In genomic region chr9:73523391-73523790, GRCh38 we compare ENCODE assay signal across 2 cellular contexts.
TF ChIP-seq lines count a peak whose summit lies in the region.

No MANE protein-coding gene starts in this region.

TF ChIP-seq in A549, 52 proteins besides CTCF, POLR2A, EP300 and RAD21 (continued from another document):
- TF ChIP-seq BCL3 (IDR thresholded peaks at IDR 0.05) (no peak), HES2 (IDR thresholded peaks at IDR 0.05) (no peak), FOSB (CRISPR knock-in tag; IDR thresholded peaks at IDR 0.05) (no peak), RARB (CRISPR knock-in tag; IDR thresholded peaks at IDR 0.05) (no peak), ZC3H11A (IDR thresholded peaks at IDR 0.05) (no peak), FOXS1 (CRISPR knock-in tag; IDR thresholded peaks at IDR 0.05) (no peak), MYC (IDR thresholded peaks at IDR 0.05; ENCODE audit: borderline replicate concordance, low read length) (no peak), FOSL2 (IDR thresholded peaks at IDR 0.05) (no peak), FOSL2 (CRISPR knock-in tag; IDR thresholded peaks at IDR 0.05) (no peak), MAFK (IDR thresholded peaks at IDR 0.05; ENCODE audit: partially characterized antibody) (no peak), HOXB13 (CRISPR knock-in tag; IDR thresholded peaks at IDR 0.05; ENCODE audit: low read depth) (no peak), RFX5 (IDR thresholded peaks at IDR 0.05) (no peak), HEYL (CRISPR knock-in tag; IDR thresholded peaks at IDR 0.05) (no peak), EHMT2 (IDR thresholded peaks at IDR 0.05; ENCODE audit: low read depth) (no peak), HOXA7 (CRISPR knock-in tag; IDR thresholded peaks at IDR 0.05) (no peak), ZNF302 (CRISPR knock-in tag; IDR thresholded peaks at IDR 0.05) (no peak), HOXB5 (CRISPR knock-in tag; IDR thresholded peaks at IDR 0.05) (no peak)

TF ChIP-seq in HEK293, 187 proteins besides CTCF, POLR2A, EP300 and RAD21:
- TF ChIP-seq, protein P1, sequence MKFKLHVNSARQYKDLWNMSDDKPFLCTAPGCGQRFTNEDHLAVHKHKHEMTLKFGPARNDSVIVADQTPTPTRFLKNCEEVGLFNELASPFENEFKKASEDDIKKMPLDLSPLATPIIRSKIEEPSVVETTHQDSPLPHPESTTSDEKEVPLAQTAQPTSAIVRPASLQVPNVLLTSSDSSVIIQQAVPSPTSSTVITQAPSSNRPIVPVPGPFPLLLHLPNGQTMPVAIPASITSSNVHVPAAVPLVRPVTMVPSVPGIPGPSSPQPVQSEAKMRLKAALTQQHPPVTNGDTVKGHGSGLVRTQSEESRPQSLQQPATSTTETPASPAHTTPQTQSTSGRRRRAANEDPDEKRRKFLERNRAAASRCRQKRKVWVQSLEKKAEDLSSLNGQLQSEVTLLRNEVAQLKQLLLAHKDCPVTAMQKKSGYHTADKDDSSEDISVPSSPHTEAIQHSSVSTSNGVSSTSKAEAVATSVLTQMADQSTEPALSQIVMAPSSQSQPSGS (tag by site-specific recombination; IDR thresholded peaks at IDR 0.05; ENCODE audit: low read depth): peak; percentile 33; the same call in 1 of the 2 replicates
- no peak for TF ChIP-seq ZNF391 (tag by site-specific recombination; IDR thresholded peaks at IDR 0.05; ENCODE audit: borderline replicate concordance, low read depth)
- no peak for TF ChIP-seq ZBTB20 (tag by site-specific recombination; IDR thresholded peaks at IDR 0.05)
